In genomic region chr20:39876974-39877615, GRCh38 we compare ENCODE assay signal across 19 cellular contexts.
DNase-seq lines count a peak whose midpoint lies in the region; ATAC-seq and TF ChIP-seq lines count a peak whose summit lies in the region.
"Had no signal": no experiment of that assay in that cellular context is flagged by ENCODE, and none has a peak within 500 bp of the region (broad histone marks: within the 10 kb centered on the region; RNA-seq: fewer than 3 reads in every experiment).

No MANE protein-coding gene starts in this region.

- no peaks in the 10 kb centered on the region for H4K20me1 ChIP-seq in PC-3 (ENCODE audit: low read length)

- H3K9me2 ChIP-seq in PC-3 (replicated peaks; ENCODE audit: low read length) = no peaks in the 10 kb centered on the region

- H3K9me3 Mint-ChIP-seq in chondrocyte (ENCODE audit: low read depth) (peaks cover 2% of the 10 kb centered on the region), type B pancreatic cell (no peaks in the 10 kb centered on the region)
- H3K9me3 Mint-ChIP-seq: stimulated activated naive CD8-positive, alpha-beta T cell treated with anti-CD3 and anti-CD28 coated beads, Interleukin-15, amount 100 ng/mL, for 72 hours; T-helper 1 cell treated with Interleukin-12 subunit alpha and Interleukin-12 subunit beta and Interleukin-4 antibody, amounts not matched to agents 30 μg/mL and 1 μg/mL, for 36 hours had no signal

- POLR2A ChIA-PET in PC-3 (lab: Charles Lee; ENCODE audit: unreplicated experiment) = no interaction called here

- H3K27ac Mint-ChIP-seq in chondrocyte (ENCODE audit: unreplicated experiment) = no peak overlapping the region
- peak overlapping the region; percentile 70 for H3K27ac Mint-ChIP-seq in type B pancreatic cell
- H3K27ac Mint-ChIP-seq: activated B cell treated with CpG ODN at 0.5 μM for 24 hours; CD14-positive monocyte; IgD-negative memory B cell; immature natural killer cell; stimulated activated naive CD8-positive, alpha-beta T cell treated with anti-CD3 and anti-CD28 coated beads, Interleukin-15, amount 100 ng/mL, for 72 hours; T-helper 1 cell treated with Interleukin-12 subunit alpha and Interleukin-12 subunit beta and Interleukin-4 antibody, amounts not matched to agents 30 μg/mL and 1 μg/mL, for 36 hours had no signal

- intact Hi-C loops in heart right ventricle (cut with DNase I) (loop anchor here in 3 of 10 donors (10.0 kb wide), 3 partner anchors 602 to 818 kb away; no protein-coding TSS in a partner anchor), PC-3 (cut with micrococcal nuclease) (no loop called here), prostate gland (cut with DNase I) (no loop called here)

- H3K27me3 ChIP-seq in cardiac muscle cell = no peaks in the 10 kb centered on the region
- peaks cover 0 to 23% (median 5%) of the 10 kb centered on the region in 7 donors for H3K27me3 ChIP-seq in heart right ventricle
- H3K27me3 ChIP-seq in PC-3 (ENCODE audit: low read length) = no peaks in the 10 kb centered on the region
- H3K27me3 ChIP-seq in prostate gland (replicated peaks; ENCODE audit: insufficient read depth) = no peaks in the 10 kb centered on the region
- H3K27me3 ChIP-seq: right atrium auricular region had no signal

- no peak for TF ChIP-seq CTCF in cardiac muscle cell (IDR thresholded peaks at IDR 0.05; ENCODE audit: low read depth, low read length)
- TF ChIP-seq CTCF in heart right ventricle (IDR thresholded peaks at IDR 0.05) = no peak
- peak; percentile 20 for TF ChIP-seq CTCF in chondrocyte (IDR thresholded peaks at IDR 0.05)
- TF ChIP-seq CTCF in type B pancreatic cell (conservative IDR thresholded peaks at IDR 0.05) = no peak
- no peak for TF ChIP-seq CTCF in PC-3 (conservative IDR thresholded peaks at IDR 0.05; ENCODE audit: low read depth, low read length)
- no peak for TF ChIP-seq CTCF in prostate gland (IDR thresholded peaks at IDR 0.05)

- CTCF ChIA-PET in PC-3 (lab: Charles Lee) = no interaction called here

- H3K36me3 Mint-ChIP-seq in chondrocyte (ENCODE audit: low read depth) (no peaks in the 10 kb centered on the region), type B pancreatic cell (no peaks in the 10 kb centered on the region)
- H3K36me3 Mint-ChIP-seq: CD14-positive monocyte, IgD-negative memory B cell, immature natural killer cell had no signal

- ATAC-seq in heart right ventricle (no peak), PC-3 (no peak), GM18868 (IDR thresholded peaks at IDR 0.05; ENCODE audit: unreplicated experiment) (no peak)
- ATAC-seq: esophagus mucosa; Right ventricle myocardium inferior; stimulated activated naive CD8-positive, alpha-beta T cell treated with anti-CD3 and anti-CD28 coated beads, Interleukin-15, amount 100 ng/mL, for 72 hours had no signal

- H3K4me1 ChIP-seq in cardiac muscle cell (ENCODE audit: low read depth) (peaks cover 32% of the 10 kb centered on the region), heart right ventricle (peaks cover 0 to 8% (median 0%) of the 10 kb centered on the region in 9 donors), PC-3 (ENCODE audit: insufficient read depth, low read length) (no peaks in the 10 kb centered on the region), prostate gland (replicated peaks) (no peaks in the 10 kb centered on the region)

- H2AFZ ChIP-seq in PC-3 (ENCODE audit: low read length) = no peak overlapping the region

- H3F3A ChIP-seq in PC-3 (ENCODE audit: low read length, unreplicated experiment) = no peaks in the 10 kb centered on the region

- no peak overlapping the region for H3K9ac ChIP-seq in PC-3 (ENCODE audit: low read length)

- WGBS in heart right ventricle, 2 donors = 78 to 79% methylated on average over 10 of the region's 10 CpGs
- 52% methylated on average over 10 of the region's 10 CpGs for WGBS in prostate gland

- no peak overlapping the region for H3K4me2 ChIP-seq in PC-3 (ENCODE audit: low read length)

- no peaks in the 10 kb centered on the region for H3K9me3 ChIP-seq in cardiac muscle cell (ENCODE audit: low read depth)
- H3K9me3 ChIP-seq in heart right ventricle = peaks cover 0 to 5% (median 2%) of the 10 kb centered on the region in 11 donors
- peaks cover 3% of the 10 kb centered on the region; the same call in 1 of the 2 replicates for H3K9me3 ChIP-seq in PC-3 (ENCODE audit: low read length)
- no peaks in the 10 kb centered on the region for H3K9me3 ChIP-seq in prostate gland

- H3K27me3 Mint-ChIP-seq in chondrocyte (ENCODE audit: low read depth) (peaks cover 3% of the 10 kb centered on the region), type B pancreatic cell (no peaks in the 10 kb centered on the region)
- H3K27me3 Mint-ChIP-seq: activated B cell treated with CpG ODN at 0.5 μM for 24 hours had no signal

- TF ChIP-seq POLR2A in prostate gland (IDR thresholded peaks at IDR 0.05) = no peak

- H3K27ac ChIP-seq in cardiac muscle cell (peak overlapping the region; percentile 73), heart right ventricle (no peak overlapping the region), PC-3 (ENCODE audit: low read length) (no peak overlapping the region), prostate gland (no peak overlapping the region)
- H3K27ac ChIP-seq: right atrium auricular region had no signal

- H3K4me1 Mint-ChIP-seq in chondrocyte (ENCODE audit: low read depth) = peaks cover 61% of the 10 kb centered on the region
- peaks cover 61% of the 10 kb centered on the region for H3K4me1 Mint-ChIP-seq in type B pancreatic cell (ENCODE audit: unreplicated experiment)
- H3K4me1 Mint-ChIP-seq: CD14-positive monocyte; immature natural killer cell; stimulated activated naive CD8-positive, alpha-beta T cell treated with anti-CD3 and anti-CD28 coated beads, Interleukin-15, amount 100 ng/mL, for 72 hours had no signal

- no peaks in the 10 kb centered on the region for H3K36me3 ChIP-seq in cardiac muscle cell
- no peaks in the 10 kb centered on the region for H3K36me3 ChIP-seq in heart right ventricle
- no peaks in the 10 kb centered on the region for H3K36me3 ChIP-seq in PC-3 (ENCODE audit: low read depth, low read length)
- no peaks in the 10 kb centered on the region for H3K36me3 ChIP-seq in prostate gland
- H3K36me3 ChIP-seq: right atrium auricular region had no signal

- DNase-seq in cardiac muscle cell (ENCODE audit: low read depth in 1 of 2, low spot score in 1 of 2) (no peak), heart right ventricle (no peak), NCI-H2227 treated with DMSO at 0.1 percent for 48 hours (lab: John Stamatoyannopoulos, UW) (peak; percentile 65), chondrocyte (ENCODE audit: low spot score) (no peak), type B pancreatic cell (ENCODE audit: extremely low spot score, unreplicated experiment) (no peak), PC-3 (no peak), prostate gland (ENCODE audit: low spot score) (no peak)
- DNase-seq: activated B cell treated with CpG ODN at 0.5 μM for 24 hours; activated effector memory CD4-positive, alpha-beta T cell treated with Interleukin-2 at 50 U/mL for 16 hours; amniotic stem cell; immature natural killer cell; stimulated activated naive CD8-positive, alpha-beta T cell treated with anti-CD3 and anti-CD28 coated beads, Interleukin-15, amount 100 ng/mL, for 72 hours had no signal

- no peaks in the 10 kb centered on the region for H3K79me2 ChIP-seq in PC-3 (ENCODE audit: low read length)

- H3K4me3 ChIP-seq in cardiac muscle cell (no peak overlapping the region), heart right ventricle (no peak overlapping the region), PC-3 (ENCODE audit: low read length) (no peak overlapping the region), prostate gland (no peak overlapping the region)
- H3K4me3 ChIP-seq: right atrium auricular region had no signal

- BruUV-seq in PC-3 (replicated peaks; lab: Mats Ljungman, UMichigan) = no TSS peak

- H3K4me3 Mint-ChIP-seq in chondrocyte (ENCODE audit: unreplicated experiment) (no peak overlapping the region), type B pancreatic cell (peak overlapping the region; percentile 26)
- H3K4me3 Mint-ChIP-seq: activated B cell treated with CpG ODN at 0.5 μM for 24 hours; CD14-positive monocyte; IgD-negative memory B cell; immature natural killer cell; stimulated activated naive CD8-positive, alpha-beta T cell treated with anti-CD3 and anti-CD28 coated beads, Interleukin-15, amount 100 ng/mL, for 72 hours; T-helper 1 cell treated with Interleukin-12 subunit alpha and Interleukin-12 subunit beta and Interleukin-4 antibody, amounts not matched to agents 30 μg/mL and 1 μg/mL, for 36 hours had no signal
